18 cellular contexts compared by ENCODE assay signal in genomic region chr6:25911359-25911758, GRCh38. TPM values are rescaled to one million over a fixed set of nuclear protein-coding genes. Genes with fewer than 3 reads are reported as not detected.
DNase-seq lines count a peak whose midpoint lies in the region; ATAC-seq, FAIRE-seq and TF ChIP-seq lines count a peak whose summit lies in the region.
"Had no signal": no experiment of that assay in that cellular context is flagged by ENCODE, and none has a peak within 500 bp of the region (broad histone marks: within the 10 kb centered on the region; RNA-seq: fewer than 3 reads in every experiment).

No MANE protein-coding gene starts in this region.

- H3K4me2 ChIP-seq in HepG2 (ENCODE audit: low read depth, low read length): no peak overlapping the region
- no peak overlapping the region for H3K4me2 ChIP-seq in astrocyte (ENCODE audit: low read length)

- FAIRE-seq in HepG2 (lab: Jason Lieb, UNC) (no peak), astrocyte (lab: Jason Lieb, UNC) (no peak)
- FAIRE-seq: GM19239, H1 had no signal

- H3K4me1 ChIP-seq in HepG2 (ENCODE audit: insufficient read depth, low read length) (peaks cover 82% of the 10 kb centered on the region), right lobe of liver (peaks cover 0 to 37% (median 10%) of the 10 kb centered on the region in 4 donors), astrocyte (ENCODE audit: insufficient read depth, low read length) (no peaks in the 10 kb centered on the region)
- H3K4me1 ChIP-seq: HAP-1 had no signal

- no peak for TF ChIP-seq RAD21 in HepG2 (CRISPR knock-in tag; IDR thresholded peaks at IDR 0.05)

- no peaks in the 10 kb centered on the region for H3K27me3 Mint-ChIP-seq in activated CD4-positive, alpha-beta T cell treated with anti-CD3 and anti-CD28 coated beads for 36 hours
- peaks cover 2% of the 10 kb centered on the region for H3K27me3 Mint-ChIP-seq in astrocyte (ENCODE audit: low read depth, unreplicated experiment)

- H4K20me1 ChIP-seq in HepG2 (ENCODE audit: insufficient read depth, low read length): no peaks in the 10 kb centered on the region
- H4K20me1 ChIP-seq in astrocyte (ENCODE audit: insufficient read depth, low read length): no peaks in the 10 kb centered on the region
- H4K20me1 ChIP-seq: BLaER1 treated with 17β-estradiol and CSF1 and Interleukin-3, amounts not matched to agents 10 nM and 100 nM had no signal

- BruUV-seq in HepG2 (replicated peaks; lab: Mats Ljungman, UMichigan): no TSS peak

- H3K27me3 ChIP-seq in HepG2 (ENCODE audit: control insufficient read depth in 1 of 2, insufficient read depth in 2 of 2, low read length in 2 of 2) (no peaks in the 10 kb centered on the region), right lobe of liver (no peaks in the 10 kb centered on the region), astrocyte (ENCODE audit: insufficient read depth, low read length) (no peaks in the 10 kb centered on the region)
- H3K27me3 ChIP-seq: BLaER1 treated with 17β-estradiol and CSF1 and Interleukin-3, amounts not matched to agents 10 nM and 100 nM had no signal

- POLR2A ChIA-PET in activated CD4-positive, alpha-beta T cell treated with anti-CD3 and anti-CD28 coated beads for 36 hours (lab: Charles Lee): no interaction called here
- POLR2A ChIA-PET in HepG2 (lab: Yijun Ruan, JAX): interaction anchor here (1.8 to 5.5 kb wide), 6 partner anchors 9 to 270 kb away, joined by 5 to 111 read pairs (median 19); partner anchors contain the start of gene SLC17A2

- H3K79me2 ChIP-seq in HepG2 (ENCODE audit: insufficient read depth, low read length): no peaks in the 10 kb centered on the region
- no peaks in the 10 kb centered on the region for H3K79me2 ChIP-seq in astrocyte (ENCODE audit: insufficient read depth, low read length)

- ATAC-seq in activated CD4-positive, alpha-beta T cell treated with anti-CD3 and anti-CD28 coated beads for 36 hours: no peak
- ATAC-seq in HepG2 (no peak), right lobe of liver (no peak)

- peaks cover 2% of the 10 kb centered on the region for H3K36me3 Mint-ChIP-seq in activated CD4-positive, alpha-beta T cell treated with anti-CD3 and anti-CD28 coated beads for 36 hours (ENCODE audit: low read depth)
- H3K36me3 Mint-ChIP-seq in astrocyte (ENCODE audit: low read depth, unreplicated experiment): no peaks in the 10 kb centered on the region
- H3K36me3 Mint-ChIP-seq: CD4-positive, CD25-positive, alpha-beta regulatory T cell had no signal

- H2AFZ ChIP-seq in HepG2 (ENCODE audit: low read length): no peak overlapping the region
- no peak overlapping the region for H2AFZ ChIP-seq in astrocyte (ENCODE audit: low read depth, low read length)

- TF ChIP-seq POLR2A in HepG2 (IDR thresholded peaks at IDR 0.05; ENCODE audit: insufficient read depth in 1 of 2, low read depth in 2 of 2, low read length in 2 of 2) (no peak), right lobe of liver (IDR thresholded peaks at IDR 0.05) (no peak)

- H3K36me3 ChIP-seq in HepG2 (replicated peaks in 1 of 2; ENCODE audit: control insufficient read depth in 1 of 2, insufficient read depth in 2 of 2, low read length in 2 of 2): peaks cover 0 to 6% of the 10 kb centered on the region in 2 experiments; a peak in 2 of 5 replicates
- peaks cover 0 to 29% (median 10%) of the 10 kb centered on the region in 4 donors for H3K36me3 ChIP-seq in right lobe of liver
- H3K36me3 ChIP-seq in astrocyte (ENCODE audit: insufficient read depth, low read length): no peaks in the 10 kb centered on the region
- H3K36me3 ChIP-seq: BLaER1 treated with 17β-estradiol and CSF1 and Interleukin-3, amounts not matched to agents 10 nM and 100 nM; HAP-1 had no signal

- peaks cover 3% of the 10 kb centered on the region for H3K9me3 Mint-ChIP-seq in activated CD4-positive, alpha-beta T cell treated with anti-CD3 and anti-CD28 coated beads for 36 hours (ENCODE audit: low read depth)
- no peaks in the 10 kb centered on the region for H3K9me3 Mint-ChIP-seq in astrocyte (ENCODE audit: unreplicated experiment)

- H3K27ac Mint-ChIP-seq in activated CD4-positive, alpha-beta T cell treated with anti-CD3 and anti-CD28 coated beads for 36 hours: peak overlapping the region; percentile 42
- H3K27ac Mint-ChIP-seq in astrocyte (ENCODE audit: unreplicated experiment): peak overlapping the region; percentile 15
- H3K27ac Mint-ChIP-seq: CD4-positive, CD25-positive, alpha-beta regulatory T cell had no signal

- H3K27ac ChIP-seq in HepG2 (ENCODE audit: extremely low read length, insufficient read depth, low read length): peak overlapping the region; percentile 12
- peak overlapping the region in 1 of 3 donors; percentile 46 for H3K27ac ChIP-seq in right lobe of liver
- no peak overlapping the region for H3K27ac ChIP-seq in astrocyte (ENCODE audit: low read depth, low read length)
- H3K27ac ChIP-seq: BLaER1 treated with 17β-estradiol and CSF1 and Interleukin-3, amounts not matched to agents 10 nM and 100 nM had no signal

- intact Hi-C loops in activated CD4-positive, alpha-beta T cell treated with anti-CD3 and anti-CD28 coated beads for 36 hours (cut with DNase I, micrococcal nuclease): loop anchor here (1.0 to 10.0 kb wide), 3 partner anchors 30 to 777 kb away; partner anchors contain the start of gene TRIM38 (in 1 of the 2)
- intact Hi-C loops in HepG2 (cut with micrococcal nuclease; ENCODE audit: unreplicated experiment): loop anchor here (5.0 kb wide), 2 partner anchors 81 to 269 kb away; no protein-coding TSS in a partner anchor
- intact Hi-C loops in right lobe of liver (cut with DNase I): no loop called here

- CTCF ChIA-PET in activated CD4-positive, alpha-beta T cell treated with anti-CD3 and anti-CD28 coated beads for 36 hours (lab: Charles Lee): interaction anchor here (1.1 to 1.4 kb wide), 2 partner anchors 12 to 29 kb away, joined by 3 to 5 read pairs; no protein-coding TSS in a partner anchor
- CTCF ChIA-PET in HepG2 (lab: Yijun Ruan, JAX; ENCODE audit: low intra/inter-chr PET ratio, low total read pairs): no interaction called here

- peaks cover 49% of the 10 kb centered on the region for H3K4me1 Mint-ChIP-seq in activated CD4-positive, alpha-beta T cell treated with anti-CD3 and anti-CD28 coated beads for 36 hours
- H3K4me1 Mint-ChIP-seq in astrocyte (ENCODE audit: low read depth, unreplicated experiment): peaks cover 5% of the 10 kb centered on the region
- H3K4me1 Mint-ChIP-seq: CD4-positive, CD25-positive, alpha-beta regulatory T cell had no signal

- H3K4me3 Mint-ChIP-seq in activated CD4-positive, alpha-beta T cell treated with anti-CD3 and anti-CD28 coated beads for 36 hours: no peak overlapping the region
- H3K4me3 Mint-ChIP-seq in astrocyte (ENCODE audit: unreplicated experiment): no peak overlapping the region
- H3K4me3 Mint-ChIP-seq: CD4-positive, CD25-positive, alpha-beta regulatory T cell had no signal

- H3K4me3 ChIP-seq in HepG2 (replicated peaks in 1 of 3; ENCODE audit: insufficient read depth in 1 of 3, low read depth in 2 of 3, low read length in 3 of 3): no peak overlapping the region
- no peak overlapping the region for H3K4me3 ChIP-seq in right lobe of liver
- H3K4me3 ChIP-seq in astrocyte (ENCODE audit: insufficient read depth, low read depth, low read length): no peak overlapping the region
- H3K4me3 ChIP-seq: BLaER1 treated with 17β-estradiol and CSF1 and Interleukin-3, amounts not matched to agents 10 nM and 100 nM; HAP-1 had no signal

- no peak for DNase-seq in activated CD4-positive, alpha-beta T cell treated with anti-CD3 and anti-CD28 coated beads for 36 hours
- no peak for DNase-seq in activated CD4-positive, alpha-beta T cell treated with anti-CD3 and anti-CD28 coated beads for 48 hours
- no peak for DNase-seq in HepG2 (ENCODE audit: low spot score)
- DNase-seq in right lobe of liver: no peak
- DNase-seq in astrocyte (ENCODE audit: low read depth): no peak
- no peak for DNase-seq in occipital lobe (lab: John Stamatoyannopoulos, UW)
- no peak for DNase-seq in NCI-H345 treated with DMSO at 0.1 percent for 48 hours (lab: John Stamatoyannopoulos, UW; ENCODE audit: unreplicated experiment)
- DNase-seq in GM20000 (ENCODE audit: low spot score): no peak
- DNase-seq: 8988T; ACHN; CD4-positive, CD25-positive, alpha-beta regulatory T cell; DMS 273 treated with DMSO at 0.1 percent for 48 hours; GF-D8 had no signal

- TF ChIP-seq EP300 in HepG2 (IDR thresholded peaks at IDR 0.05; ENCODE audit: low read depth in 2 of 2, low read length in 2 of 2) (no peak), HepG2 (CRISPR knock-in tag; IDR thresholded peaks at IDR 0.05; ENCODE audit: borderline replicate concordance) (no peak)

- TF ChIP-seq CTCF in HepG2 (CRISPR knock-in tag; IDR thresholded peaks at IDR 0.05) (no peak), right lobe of liver (IDR thresholded peaks at IDR 0.05) (no peak), astrocyte (IDR thresholded peaks at IDR 0.05; ENCODE audit: insufficient read depth, low read depth, low read length) (no peak), GM20000 (IDR thresholded peaks at IDR 0.05; ENCODE audit: extremely low read depth, missing control alignments) (no peak)

- WGBS in HepG2 (ENCODE audit: low lambda C conversion rate): 94% methylated on average over 4 of the region's 4 CpGs
- 39% methylated on average over 4 of the region's 4 CpGs for WGBS in right lobe of liver (ENCODE audit: insufficient coverage, low coverage, low lambda C conversion rate, missing lambda C conversion rate)

- in situ Hi-C loops in HepG2 (cut with HindIII; ENCODE audit: extremely low pct_ligation_motif_present, low pct_unique_long_range_greater_than_20kb): no loop called here

- H3K9me3 ChIP-seq in HepG2 (ENCODE audit: low read length): no peaks in the 10 kb centered on the region
- no peaks in the 10 kb centered on the region for H3K9me3 ChIP-seq in right lobe of liver
- H3K9me3 ChIP-seq in astrocyte (ENCODE audit: insufficient read depth, low read depth, low read length): no peaks in the 10 kb centered on the region
- H3K9me3 ChIP-seq: BLaER1 treated with 17β-estradiol and CSF1 and Interleukin-3, amounts not matched to agents 10 nM and 100 nM; HAP-1 had no signal

- H3K9ac ChIP-seq in HepG2 (ENCODE audit: insufficient read depth, low read depth, low read length) (no peak overlapping the region), astrocyte (ENCODE audit: low read length) (no peak overlapping the region)
- H3K9ac ChIP-seq: BLaER1 treated with 17β-estradiol and CSF1 and Interleukin-3, amounts not matched to agents 10 nM and 100 nM had no signal

RNA-seq across cellular contexts. Expression of gene SLC17A2, which starts 19.1 kb away (rescaled TPM):
- under 1 TPM in 1 of 2 experiments, not detected in 1; 0.07 TPM for total RNA-seq in activated CD4-positive, alpha-beta T cell treated with anti-CD3 and anti-CD28 coated beads for 36 hours
- total RNA-seq in HepG2 (2016; rRNA removed; fragmentation: Illumina TruSeq; extraction: Trizol): 7.0 and 11.2 TPM in 2 replicates
- total RNA-seq in HepG2 (2016; cell fraction: cytosol; rRNA removed; fragmentation: Illumina TruSeq; extraction: Trizol; ENCODE audit: low read depth): 2.2 and 2.7 TPM in 2 replicates
- total RNA-seq in HepG2 (2016; cell fraction: insoluble cytoplasmic fraction; rRNA removed; fragmentation: Illumina TruSeq; extraction: Trizol): 9.2 and 10.7 TPM in 2 replicates
- 5.8 and 6.7 TPM in 2 replicates for total RNA-seq in HepG2 (2016; cell fraction: membrane; rRNA removed; fragmentation: Illumina TruSeq; extraction: Trizol)
- total RNA-seq in HepG2 (2016; cell fraction: nucleus; rRNA removed; fragmentation: Illumina TruSeq; extraction: Trizol): 9.4 and 10.7 TPM in 2 replicates
- 32.4 and 46.4 TPM in 2 replicates for polyA plus RNA-seq in HepG2 (2011; rRNA removed)
- polyA plus RNA-seq in HepG2 (2011; cell fraction: cytosol; rRNA removed): 25.3 and 48.3 TPM in 2 replicates
- polyA plus RNA-seq in HepG2 (2011; cell fraction: nucleus; rRNA removed): 27.5 and 41.5 TPM in 2 replicates
- 29.6 and 59.7 TPM in 2 replicates for polyA plus RNA-seq in HepG2 (2012)
- 0.93 and 0.97 TPM in 2 replicates for polyA plus RNA-seq in HepG2 (2016; cell fraction: cytosol; fragmentation: Illumina TruSeq; extraction: Trizol; ENCODE audit: low read depth)
- 6.3 and 7.7 TPM in 2 replicates for polyA plus RNA-seq in HepG2 (2016; cell fraction: insoluble cytoplasmic fraction; fragmentation: Illumina TruSeq; extraction: Trizol; ENCODE audit: low read depth)
- 2.5 and 2.7 TPM in 2 replicates for polyA plus RNA-seq in HepG2 (2016; cell fraction: membrane; fragmentation: Illumina TruSeq; extraction: Trizol; ENCODE audit: low read depth)
- polyA plus RNA-seq in HepG2 (2016; cell fraction: nucleus; fragmentation: Illumina TruSeq; extraction: Trizol; ENCODE audit: insufficient read depth, low read depth): 13.0 and 13.3 TPM in 2 replicates
- polyA minus RNA-seq in HepG2 (2011; rRNA and poly(A)+ RNA removed; ENCODE audit: low replicate concordance): 42.4 TPM in 1 of 2 replicates, not detected in the other
- polyA minus RNA-seq in HepG2 (2011; cell fraction: cytosol; rRNA and poly(A)+ RNA removed): 14.6 and 22.0 TPM in 2 replicates
- polyA minus RNA-seq in HepG2 (2011; cell fraction: nucleus; rRNA and poly(A)+ RNA removed): 23.2 and 41.0 TPM in 2 replicates
- total RNA-seq in right lobe of liver: 10 to 100 TPM; 23.3 to 40.7 (median 33.4) TPM
- not detected in 2 replicates for total RNA-seq in astrocyte
- total RNA-seq in occipital lobe: not detected
- total RNA-seq: CD4-positive, CD25-positive, alpha-beta regulatory T cell; H1; HT-29 had no signal
- polyA plus RNA-seq: CD4-positive, CD25-positive, alpha-beta regulatory T cell; H1 had no signal

RNA-seq across cellular contexts. Expression of gene SLC17A3, which starts 37.3 kb away (rescaled TPM):
- under 1 TPM; 0.21 to 0.33 TPM for total RNA-seq in activated CD4-positive, alpha-beta T cell treated with anti-CD3 and anti-CD28 coated beads for 36 hours
- total RNA-seq in HepG2 (2016; rRNA removed; fragmentation: Illumina TruSeq; extraction: Trizol) (0.09 TPM in 1 of 2 replicates, not detected in the other), right lobe of liver (10 to 100 TPM in 5 of 6 experiments, 1 to 10 TPM in 1; 9.5 to 31.4 (median 20.8) TPM), astrocyte (not detected in 2 replicates), occipital lobe (not detected)
- not detected in 2 replicates for total RNA-seq in HepG2 (2016; cell fraction: cytosol; rRNA removed; fragmentation: Illumina TruSeq; extraction: Trizol; ENCODE audit: low read depth)
- total RNA-seq in HepG2 (2016; cell fraction: insoluble cytoplasmic fraction; rRNA removed; fragmentation: Illumina TruSeq; extraction: Trizol): not detected in 2 replicates
- total RNA-seq in HepG2 (2016; cell fraction: membrane; rRNA removed; fragmentation: Illumina TruSeq; extraction: Trizol): not detected in 2 replicates
- not detected in 2 replicates for total RNA-seq in HepG2 (2016; cell fraction: nucleus; rRNA removed; fragmentation: Illumina TruSeq; extraction: Trizol)
- polyA plus RNA-seq in HepG2 (2011; rRNA removed): 0.08 and 0.11 TPM in 2 replicates
- polyA plus RNA-seq in HepG2 (2011; cell fraction: cytosol; rRNA removed): 0.05 TPM in 1 of 2 replicates, not detected in the other
- 0.48 and 0.58 TPM in 2 replicates for polyA plus RNA-seq in HepG2 (2011; cell fraction: nucleus; rRNA removed)
- polyA plus RNA-seq in HepG2 (2012): 0.60 and 2.0 TPM in 2 replicates
- polyA plus RNA-seq in HepG2 (2016; cell fraction: cytosol; fragmentation: Illumina TruSeq; extraction: Trizol; ENCODE audit: low read depth): not detected in 2 replicates
- polyA plus RNA-seq in HepG2 (2016; cell fraction: insoluble cytoplasmic fraction; fragmentation: Illumina TruSeq; extraction: Trizol; ENCODE audit: low read depth): not detected in 2 replicates
- polyA plus RNA-seq in HepG2 (2016; cell fraction: membrane; fragmentation: Illumina TruSeq; extraction: Trizol; ENCODE audit: low read depth): not detected in 2 replicates
- not detected in 2 replicates for polyA plus RNA-seq in HepG2 (2016; cell fraction: nucleus; fragmentation: Illumina TruSeq; extraction: Trizol; ENCODE audit: insufficient read depth, low read depth)
- not detected in 2 replicates for polyA minus RNA-seq in HepG2 (2011; rRNA and poly(A)+ RNA removed; ENCODE audit: low replicate concordance)
- polyA minus RNA-seq in HepG2 (2011; cell fraction: cytosol; rRNA and poly(A)+ RNA removed): not detected in 2 replicates
- not detected in 2 replicates for polyA minus RNA-seq in HepG2 (2011; cell fraction: nucleus; rRNA and poly(A)+ RNA removed)
- total RNA-seq: CD4-positive, CD25-positive, alpha-beta regulatory T cell; H1; HT-29 had no signal
- polyA plus RNA-seq: H1 had no signal

RNA-seq across cellular contexts. Expression of gene TRIM38, which starts 51.2 kb away (rescaled TPM):
- 10 to 100 TPM; 24.9 TPM for total RNA-seq in activated CD4-positive, alpha-beta T cell treated with anti-CD3 and anti-CD28 coated beads for 36 hours
- total RNA-seq in HepG2 (2016; rRNA removed; fragmentation: Illumina TruSeq; extraction: Trizol) (2.5 and 3.6 TPM in 2 replicates), right lobe of liver (1 to 10 TPM; 3.1 to 7.2 (median 4.5) TPM), astrocyte (6.8 and 8.4 TPM in 2 replicates), occipital lobe (0.47 TPM)
- 0.40 and 0.44 TPM in 2 replicates for total RNA-seq in HepG2 (2016; cell fraction: cytosol; rRNA removed; fragmentation: Illumina TruSeq; extraction: Trizol; ENCODE audit: low read depth)
- 2.6 and 3.4 TPM in 2 replicates for total RNA-seq in HepG2 (2016; cell fraction: insoluble cytoplasmic fraction; rRNA removed; fragmentation: Illumina TruSeq; extraction: Trizol)
- total RNA-seq in HepG2 (2016; cell fraction: membrane; rRNA removed; fragmentation: Illumina TruSeq; extraction: Trizol): 1.1 TPM in 2 replicates
- total RNA-seq in HepG2 (2016; cell fraction: nucleus; rRNA removed; fragmentation: Illumina TruSeq; extraction: Trizol): 3.4 TPM in 2 replicates
- polyA plus RNA-seq in HepG2 (2011; rRNA removed): 3.1 and 3.7 TPM in 2 replicates
- 1.1 and 1.8 TPM in 2 replicates for polyA plus RNA-seq in HepG2 (2011; cell fraction: cytosol; rRNA removed)
- polyA plus RNA-seq in HepG2 (2011; cell fraction: nucleus; rRNA removed): 4.0 and 5.6 TPM in 2 replicates
- 2.3 and 2.9 TPM in 2 replicates for polyA plus RNA-seq in HepG2 (2012)
- polyA plus RNA-seq in HepG2 (2016; cell fraction: cytosol; fragmentation: Illumina TruSeq; extraction: Trizol; ENCODE audit: low read depth): 0.16 and 0.17 TPM in 2 replicates
- polyA plus RNA-seq in HepG2 (2016; cell fraction: insoluble cytoplasmic fraction; fragmentation: Illumina TruSeq; extraction: Trizol; ENCODE audit: low read depth): 2.1 and 2.5 TPM in 2 replicates
- polyA plus RNA-seq in HepG2 (2016; cell fraction: membrane; fragmentation: Illumina TruSeq; extraction: Trizol; ENCODE audit: low read depth): 0.42 and 0.45 TPM in 2 replicates
- polyA plus RNA-seq in HepG2 (2016; cell fraction: nucleus; fragmentation: Illumina TruSeq; extraction: Trizol; ENCODE audit: insufficient read depth, low read depth): 4.1 and 4.8 TPM in 2 replicates
- polyA minus RNA-seq in HepG2 (2011; rRNA and poly(A)+ RNA removed; ENCODE audit: low replicate concordance): 2.6 and 4.4 TPM in 2 replicates
- polyA minus RNA-seq in HepG2 (2011; cell fraction: cytosol; rRNA and poly(A)+ RNA removed): 1.8 and 2.8 TPM in 2 replicates
- polyA minus RNA-seq in HepG2 (2011; cell fraction: nucleus; rRNA and poly(A)+ RNA removed): 8.8 and 11.1 TPM in 2 replicates

Comparison
In these comparisons a context has a peak if more than half of its experiments do, and no peak if none do; other contexts are left out.
1. RNA of gene SLC17A3, which starts 37.3 kb away (total RNA-seq): 9.5 to 31.4 TPM in right lobe of liver; 0.21 to 0.33 TPM in activated CD4-positive, alpha-beta T cell treated with anti-CD3 and anti-CD28 coated beads for 36 hours, 0.09 TPM in HepG2, not detected in astrocyte and not detected in occipital lobe (single experiment); every median in the first group is over 4 times any median in the second.
2. intact Hi-C loops: an anchor here in activated CD4-positive, alpha-beta T cell treated with anti-CD3 and anti-CD28 coated beads for 36 hours (1.0 to 10.0 kb wide) and HepG2 (5.0 kb wide); none called in right lobe of liver.